Comparison of ENCODE assay signal across 18 cellular contexts in genomic region chr19:56137405-56137804, GRCh38. TPM values are rescaled to one million over a fixed set of nuclear protein-coding genes. Genes with fewer than 3 reads are reported as not detected.
DNase-seq lines count a peak whose midpoint lies in the region; ATAC-seq and TF ChIP-seq lines count a peak whose summit lies in the region.
"Had no signal": no experiment of that assay in that cellular context is flagged by ENCODE, and none has a peak within 500 bp of the region (broad histone marks: within the 10 kb centered on the region; RNA-seq: fewer than 3 reads in every experiment).

No MANE protein-coding gene starts in this region.

- H3K4me1 Mint-ChIP-seq in CD14-positive monocyte: peaks cover 55% of the 10 kb centered on the region
- H3K4me1 Mint-ChIP-seq in endothelial cell (ENCODE audit: unreplicated experiment): peaks cover 10% of the 10 kb centered on the region

- peaks cover 81% of the 10 kb centered on the region in 2 experiments for H3K4me1 ChIP-seq in neutrophil (ENCODE audit: control insufficient read depth in 1 of 2, insufficient read depth in 1 of 2, low read depth in 1 of 2, low read length in 1 of 2)

- H3K27me3 Mint-ChIP-seq in CD14-positive monocyte (ENCODE audit: low read depth in 3 of 3) (no peaks in the 10 kb centered on the region), endothelial cell (ENCODE audit: unreplicated experiment) (peaks cover 10% of the 10 kb centered on the region)

- H3K27me3 ChIP-seq in neutrophil: no peaks in the 10 kb centered on the region

- no peak for DNase-seq in CD14-positive monocyte (ENCODE audit: low spot score)
- peak; percentile 46 for DNase-seq in NCI-H2196 treated with DMSO at 0.1 percent for 48 hours (lab: John Stamatoyannopoulos, UW; ENCODE audit: unreplicated experiment)
- no peak for DNase-seq in endothelial cell (ENCODE audit: low spot score)
- no peak for DNase-seq in NCI-H2227 treated with DMSO at 0.1 percent for 48 hours (lab: John Stamatoyannopoulos, UW)
- DNase-seq: activated effector memory CD4-positive, alpha-beta T cell treated with anti-CD3 and anti-CD28 coated beads, Interleukin-2, amount 50 U/mL, for 16 hours; erythroblast; immature natural killer cell; Kasumi-1; NCI-H1436 treated with DMSO at 0.1 percent for 48 hours; NCI-H524 treated with DMSO at 0.1 percent for 48 hours; occipital lobe had no signal

- TF ChIP-seq CTCF in CD14-positive monocyte (IDR thresholded peaks at IDR 0.05) (no peak), endothelial cell (IDR thresholded peaks at IDR 0.05; ENCODE audit: unreplicated experiment) (no peak), neutrophil (IDR thresholded peaks at IDR 0.05) (no peak)

- H3K4me3 Mint-ChIP-seq in CD14-positive monocyte (no peak overlapping the region), endothelial cell (ENCODE audit: unreplicated experiment) (no peak overlapping the region)
- H3K4me3 Mint-ChIP-seq: T-helper 1 cell treated with Interleukin-12 subunit alpha and Interleukin-12 subunit beta and Interleukin-4 antibody, amounts not matched to agents 30 μg/mL and 1 μg/mL, for 36 hours had no signal

- peak overlapping the region; percentile 69 to 84 for H3K4me3 ChIP-seq in neutrophil (ENCODE audit: low read depth in 1 of 2, low read length in 1 of 2)

- H3K27ac ChIP-seq in neutrophil: peak overlapping the region; percentile 89

- no peaks in the 10 kb centered on the region for H3K36me3 ChIP-seq in neutrophil

- H3K36me3 Mint-ChIP-seq in CD14-positive monocyte: no peaks in the 10 kb centered on the region
- H3K36me3 Mint-ChIP-seq in endothelial cell (ENCODE audit: low read depth, unreplicated experiment): peaks cover 6% of the 10 kb centered on the region
- H3K36me3 Mint-ChIP-seq: immature natural killer cell had no signal

- no peaks in the 10 kb centered on the region for H3K9me3 ChIP-seq in neutrophil

- no peak for ATAC-seq in GM21723 (IDR thresholded peaks at IDR 0.05; ENCODE audit: unreplicated experiment)
- ATAC-seq in GM21381 (IDR thresholded peaks at IDR 0.05; ENCODE audit: unreplicated experiment): no peak
- ATAC-seq in GM18873 (IDR thresholded peaks at IDR 0.05; ENCODE audit: low FRiP score, unreplicated experiment): no peak

- H3K27ac Mint-ChIP-seq in CD14-positive monocyte (peak overlapping the region; percentile 58 to 90 (median 84)), endothelial cell (ENCODE audit: unreplicated experiment) (peak overlapping the region; percentile 24)
- H3K27ac Mint-ChIP-seq: immature natural killer cell; T-helper 1 cell treated with Interleukin-12 subunit alpha and Interleukin-12 subunit beta and Interleukin-4 antibody, amounts not matched to agents 30 μg/mL and 1 μg/mL, for 36 hours had no signal

- intact Hi-C loops in CD14-positive monocyte (cut with micrococcal nuclease): no loop called here

- H3K9me3 Mint-ChIP-seq in CD14-positive monocyte (no peaks in the 10 kb centered on the region), endothelial cell (ENCODE audit: unreplicated experiment) (no peaks in the 10 kb centered on the region)
- H3K9me3 Mint-ChIP-seq: immature natural killer cell; T-helper 1 cell treated with Interleukin-12 subunit alpha and Interleukin-12 subunit beta and Interleukin-4 antibody, amounts not matched to agents 30 μg/mL and 1 μg/mL, for 36 hours had no signal

RNA-seq across cellular contexts. Expression of gene ZNF444, which starts 3.7 kb away (rescaled TPM):
- polyA plus RNA-seq in CD14-positive monocyte: 1 to 10 TPM; 2.7 to 3.5 TPM
- total RNA-seq in endothelial cell (ENCODE audit: unreplicated experiment): 40.8 TPM

RNA-seq across cellular contexts. Expression of gene ZNF787, which starts 16.3 kb away (rescaled TPM):
- polyA plus RNA-seq in CD14-positive monocyte: 1 to 10 TPM; 1.2 to 1.8 TPM
- total RNA-seq in endothelial cell (ENCODE audit: unreplicated experiment): 31.2 TPM

RNA-seq across cellular contexts. Expression of gene GALP, which starts 38.4 kb away (rescaled TPM):
- polyA plus RNA-seq in CD14-positive monocyte: not detected
- not detected for total RNA-seq in endothelial cell (ENCODE audit: unreplicated experiment)
- total RNA-seq: occipital lobe, urinary bladder had no signal
- polyA plus RNA-seq: AG04450, immature natural killer cell, urinary bladder had no signal
